Comparison of ENCODE assay signal across 28 cellular contexts in the genomic region with DNA sequence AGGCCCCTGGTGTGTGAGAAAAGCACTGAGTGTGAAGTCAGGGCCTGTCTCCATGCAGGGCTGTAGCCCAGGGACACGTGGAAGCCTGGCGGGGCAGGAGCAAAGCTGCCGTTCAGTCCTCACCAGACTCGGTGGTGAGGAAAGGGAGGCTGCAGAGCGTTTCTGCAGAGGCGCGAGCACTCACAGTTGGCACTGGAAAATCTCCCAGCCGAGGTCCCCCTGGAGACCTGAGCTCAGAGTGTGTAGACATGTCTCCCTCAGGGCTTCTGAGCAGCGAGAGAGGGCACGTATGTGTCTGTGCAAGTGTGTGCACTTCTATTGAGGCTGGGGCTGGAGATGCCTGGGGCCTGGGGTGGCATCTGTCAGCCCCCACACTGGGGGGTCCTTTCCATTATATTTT. TPM values are rescaled to one million over a fixed set of nuclear protein-coding genes. Genes with fewer than 3 reads are reported as not detected.
"Had no signal": no experiment of that assay in that cellular context is flagged by ENCODE, and none has a peak within 500 bp of the region (broad histone marks: within the 10 kb centered on the region; RNA-seq: fewer than 3 reads in every experiment).

No MANE protein-coding gene starts in this region.

- H3K9me3 ChIP-seq: breast epithelium, esophagus muscularis mucosa, heart left ventricle, pancreas, prostate gland, suprapubic skin, tibial artery, upper lobe of right lung had no signal

- H3K27me3 ChIP-seq: breast epithelium, esophagus muscularis mucosa, heart left ventricle, pancreas, suprapubic skin, upper lobe of right lung had no signal

- H3K4me3 ChIP-seq: breast epithelium, esophagus muscularis mucosa, heart left ventricle, pancreas, prostate gland, smooth muscle cell, suprapubic skin, tibial artery, upper lobe of right lung had no signal

- H3K9me3 Mint-ChIP-seq: activated naive CD4-positive, alpha-beta T cell treated with anti-CD3 and anti-CD28 coated beads, Interleukin-2, amount 50 U/mL, for 72 hours; activated T-helper 2 cell treated with anti-CD3 and anti-CD28 coated beads, Interferon-gamma antibody, Interleukin-2, Interleukin-4, amounts not matched to agents 10 μg/mL and 5 μg/mL and 100 μg/mL, durations not matched to agents 14 hours and 24 hours and 36 hours; immature natural killer cell; nephron; stimulated activated naive B cell treated with anti-CD40 and anti-IgM and Interleukin-4, amounts not matched to agents 10 μg/mL and 1 μg/mL and 100 μg/mL, for 72 hours had no signal

- H3K27ac Mint-ChIP-seq: activated CD4-positive, alpha-beta T cell treated with anti-CD3 and anti-CD28 coated beads for 36 hours; activated CD8-positive, alpha-beta memory T cell treated with anti-CD3 and anti-CD28 coated beads, Interleukin-2, amount 10 ng/mL, durations not matched to agents 7 days and 5 days; activated CD8-positive, alpha-beta T cell treated with anti-CD3 and anti-CD28 coated beads, Interleukin-2, amount 10 ng/mL, durations not matched to agents 7 days and 5 days; activated naive CD4-positive, alpha-beta T cell treated with anti-CD3 and anti-CD28 coated beads, Interleukin-2, amount 50 U/mL, for 72 hours; activated T-helper 2 cell treated with anti-CD3 and anti-CD28 coated beads, Interferon-gamma antibody, Interleukin-2, Interleukin-4, amounts not matched to agents 10 μg/mL and 5 μg/mL and 100 μg/mL, durations not matched to agents 14 hours and 24 hours and 36 hours; immature natural killer cell; stimulated activated naive B cell treated with anti-CD40 and anti-IgM and Interleukin-4, amounts not matched to agents 10 μg/mL and 1 μg/mL and 100 μg/mL, for 72 hours had no signal

- H3K36me3 Mint-ChIP-seq: activated CD8-positive, alpha-beta memory T cell treated with anti-CD3 and anti-CD28 coated beads, Interleukin-2, amount 10 ng/mL, durations not matched to agents 7 days and 5 days; activated naive CD4-positive, alpha-beta T cell treated with anti-CD3 and anti-CD28 coated beads, Interleukin-2, amount 50 U/mL, for 72 hours; immature natural killer cell; stimulated activated naive B cell treated with anti-CD40 and anti-IgM and Interleukin-4, amounts not matched to agents 10 μg/mL and 1 μg/mL and 100 μg/mL, for 72 hours had no signal

- H3K27ac ChIP-seq: breast epithelium, esophagus muscularis mucosa, foreskin keratinocyte, heart left ventricle, pancreas, prostate gland, suprapubic skin, tibial artery, upper lobe of right lung had no signal

- ATAC-seq: activated CD4-positive, alpha-beta T cell treated with anti-CD3 and anti-CD28 coated beads for 36 hours; activated CD8-positive, alpha-beta memory T cell treated with anti-CD3 and anti-CD28 coated beads, Interleukin-2, amount 10 ng/mL, durations not matched to agents 7 days and 5 days; activated CD8-positive, alpha-beta T cell treated with anti-CD3 and anti-CD28 coated beads, Interleukin-2, amount 10 ng/mL, durations not matched to agents 7 days and 5 days; activated naive CD4-positive, alpha-beta T cell treated with anti-CD3 and anti-CD28 coated beads, Interleukin-2, amount 50 U/mL, for 72 hours; foreskin keratinocyte; heart left ventricle; left colon; pancreas; upper lobe of right lung had no signal

- H3K4me3 Mint-ChIP-seq: activated CD4-positive, alpha-beta T cell treated with anti-CD3 and anti-CD28 coated beads for 36 hours; activated CD8-positive, alpha-beta memory T cell treated with anti-CD3 and anti-CD28 coated beads, Interleukin-2, amount 10 ng/mL, durations not matched to agents 7 days and 5 days; activated CD8-positive, alpha-beta T cell treated with anti-CD3 and anti-CD28 coated beads, Interleukin-2, amount 10 ng/mL, durations not matched to agents 7 days and 5 days; immature natural killer cell; nephron; stimulated activated naive B cell treated with anti-CD40 and anti-IgM and Interleukin-4, amounts not matched to agents 10 μg/mL and 1 μg/mL and 100 μg/mL, for 72 hours had no signal

- H3K36me3 ChIP-seq: breast epithelium, esophagus muscularis mucosa, heart left ventricle, pancreas, prostate gland, suprapubic skin, tibial artery, upper lobe of right lung had no signal

- H3K4me1 ChIP-seq: breast epithelium, foreskin keratinocyte, prostate gland, upper lobe of right lung had no signal

- DNase-seq: activated CD4-positive, alpha-beta T cell treated with anti-CD3 and anti-CD28 coated beads for 36 hours; activated CD4-positive, CD25-positive, alpha-beta regulatory T cell; activated CD8-positive, alpha-beta memory T cell treated with anti-CD3 and anti-CD28 coated beads, Interleukin-2, amount 10 ng/mL, durations not matched to agents 7 days and 5 days; activated CD8-positive, alpha-beta T cell treated with anti-CD3 and anti-CD28 coated beads, Interleukin-2, amount 10 ng/mL, durations not matched to agents 7 days and 5 days; activated naive CD4-positive, alpha-beta T cell; activated T-cell treated with anti-CD3 and anti-CD28 coated beads, Interleukin-2, amount 50 U/mL, for 48 hours; central memory CD4-positive, alpha-beta T cell; dermis blood vessel endothelial cell; effector CD4-positive, alpha-beta T cell; foreskin keratinocyte; hypothalamus; immature natural killer cell; left colon; mammary epithelial cell; pancreas; stimulated activated CD4-positive, alpha-beta T cell treated with anti-CD3 and anti-CD28 coated beads, Interleukin-1b, Interleukin-23, amount 100 ng/mL, for 48 hours; tibial artery; upper lobe of right lung had no signal

- H3K4me2 ChIP-seq: smooth muscle cell had no signal

RNA-seq across cellular contexts. Expression of a gene that starts 11.0 kb away (rescaled TPM):
- total RNA-seq: activated CD8-positive, alpha-beta T cell treated with anti-CD3 and anti-CD28 coated beads, Interleukin-2, amount 10 ng/mL, durations not matched to agents 7 days and 5 days; activated T-helper 2 cell treated with anti-CD3 and anti-CD28 coated beads, Interferon-gamma antibody, Interleukin-2, Interleukin-4, amounts not matched to agents 10 μg/mL and 5 μg/mL and 100 μg/mL, durations not matched to agents 14 hours and 24 hours and 36 hours had no signal
- polyA plus RNA-seq: immature natural killer cell had no signal

RNA-seq across cellular contexts. Expression of a gene that starts 50.2 kb away (rescaled TPM):
- total RNA-seq: activated CD8-positive, alpha-beta T cell treated with anti-CD3 and anti-CD28 coated beads, Interleukin-2, amount 10 ng/mL, durations not matched to agents 7 days and 5 days; activated T-helper 2 cell treated with anti-CD3 and anti-CD28 coated beads, Interferon-gamma antibody, Interleukin-2, Interleukin-4, amounts not matched to agents 10 μg/mL and 5 μg/mL and 100 μg/mL, durations not matched to agents 14 hours and 24 hours and 36 hours; mammary epithelial cell had no signal
- polyA plus RNA-seq: immature natural killer cell, mammary epithelial cell had no signal
